8 cellular contexts compared by ENCODE assay signal in genomic region chr22:42519544-42520237, GRCh38. TPM values are rescaled to one million over a fixed set of nuclear protein-coding genes. Genes with fewer than 3 reads are reported as not detected.
A peak's percentile ranks its signal among the peaks of the same experiment; 100 is the strongest.
DNase-seq lines count a peak whose midpoint lies in the region; ATAC-seq and TF ChIP-seq lines count a peak whose summit lies in the region.

RRP7A (minus strand) TSS chr22:42519796; CDS start chr22:42519786, 10 bp downstream.

- intact Hi-C loops in A673 (cut with micrococcal nuclease; ENCODE audit: unreplicated experiment), result no loop called here

- CTCF ChIA-PET in A673 (lab: Charles Lee), result no interaction called here

- H3K27me3 ChIP-seq in A673 (replicated peaks; ENCODE audit: insufficient read depth, low read depth, low read length, poor library complexity), result no peaks in the 10 kb centered on the region

- DNase-seq in A673 (ENCODE audit: low spot score) (peak; percentile 85), NCI-H748 (lab: John Stamatoyannopoulos, UW; ENCODE audit: unreplicated experiment) (peak; percentile 77), lung microvascular endothelial cell (ENCODE audit: low read depth in 2 of 2) (peak; percentile 82)
- DNase-seq in activated CD8-positive, alpha-beta memory T cell treated with anti-CD3 and anti-CD28 coated beads for 1 hour (ENCODE audit: extremely low read depth in 1 of 2, low read depth in 1 of 2), result peak; percentile 49 to 78
- DNase-seq in effector CD8-positive, alpha-beta T cell (lab: John Stamatoyannopoulos, UW), result peak; percentile 72
- peak; percentile 73 to 83 (median 83) for DNase-seq in stimulated activated CD4-positive, alpha-beta T cell treated with anti-CD3 and anti-CD28 coated beads, TNF-alpha, amount 100 ng/mL, for 24 hours (ENCODE audit: low read depth in 3 of 3)

- TF ChIP-seq CTCF in A673 (conservative IDR thresholded peaks at IDR 0.05; ENCODE audit: low read depth, low read length), result no peak

- peak; percentile 84 for ATAC-seq in GM18511 (IDR thresholded peaks at IDR 0.05; ENCODE audit: unreplicated experiment)
- ATAC-seq in HG03064 (IDR thresholded peaks at IDR 0.05; ENCODE audit: low read depth, unreplicated experiment), result peak; percentile 53

- H3K27ac ChIP-seq in A673 (ENCODE audit: low read depth, low read length, poor library complexity, severe bottlenecking), result peak within 1 kb of the TSS; percentile 76

- H3K9me3 ChIP-seq in A673 (ENCODE audit: low read depth, low read length, poor library complexity, severe bottlenecking), result no peaks in the 10 kb centered on the region

- H3K4me1 ChIP-seq in A673 (ENCODE audit: insufficient read depth, low read length, poor library complexity, severe bottlenecking), result peaks cover 4% of the 10 kb centered on the region

- H3K36me3 ChIP-seq in A673 (ENCODE audit: insufficient read depth, low read length, poor library complexity, severe bottlenecking), result peaks cover 18% of the 10 kb centered on the region

- POLR2A ChIA-PET in A673 (lab: Charles Lee; ENCODE audit: low non-redundant PET), result no interaction called here

- peak within 1 kb of the TSS; percentile 71 for H3K4me3 ChIP-seq in A673 (ENCODE audit: low read depth, low read length, poor library complexity, severe bottlenecking)

- no TSS peak for BruUV-seq in A673 (replicated peaks; lab: Mats Ljungman, UMichigan)

RNA-seq across cellular contexts. Expression of gene RRP7A, which starts in this region (rescaled TPM):
- total RNA-seq in A673 (2021), result 68.5 and 69.1 TPM in 2 replicates
- 24.4 and 27.2 TPM in 2 replicates for total RNA-seq in lung microvascular endothelial cell

Comparison
In these comparisons a context has a peak if more than half of its experiments do, and no peak if none do; other contexts are left out.
1. Peak in every context shown above with its lines: DNase-seq, ATAC-seq, H3K4me3 ChIP-seq and H3K27ac ChIP-seq.